Comparison of ENCODE assay signal across 1 cellular context in genomic region chr3:143171141-143171651, GRCh38.
TF ChIP-seq lines count a peak whose summit lies in the region.

No MANE protein-coding gene starts in this region.

TF ChIP-seq in SK-N-SH, 30 proteins besides CTCF, POLR2A, EP300 and RAD21 (continued from another document):
- TF ChIP-seq MEF2A (IDR thresholded peaks at IDR 0.05; ENCODE audit: borderline replicate concordance, low read depth) = no peak
- no peak for TF ChIP-seq EZH2phosphoT487 (IDR thresholded peaks at IDR 0.05; ENCODE audit: borderline replicate concordance, low read depth)
